ENCODE assay signal across 8 cellular contexts in genomic region chrX:119690921-119691716, GRCh38. TPM values are rescaled to one million over a fixed set of nuclear protein-coding genes. Genes with fewer than 3 reads are reported as not detected.
DNase-seq lines count a peak whose midpoint lies in the region; ATAC-seq and TF ChIP-seq lines count a peak whose summit lies in the region.

No MANE protein-coding gene starts in this region.

- H3K9me3 ChIP-seq in right lobe of liver = no peaks in the 10 kb centered on the region
- no peaks in the 10 kb centered on the region for H3K9me3 ChIP-seq in thymus (ENCODE audit: control insufficient read depth)
- H3K9me3 ChIP-seq in stomach = no peaks in the 10 kb centered on the region

- 31% methylated on average over 8 of the region's 8 CpGs for WGBS in right lobe of liver (ENCODE audit: insufficient coverage, low coverage, low lambda C conversion rate, missing lambda C conversion rate)
- WGBS in thymus = 4% methylated on average over 8 of the region's 8 CpGs
- 44 to 69% (median 58%) methylated on average over 8 of the region's 8 CpGs for WGBS in stomach, 5 donors

- no peak for TF ChIP-seq EP300 in stomach (IDR thresholded peaks at IDR 0.05)

- H3K36me3 ChIP-seq in right lobe of liver (no peaks in the 10 kb centered on the region), thymus (ENCODE audit: control insufficient read depth, insufficient read depth) (no peaks in the 10 kb centered on the region), stomach (no peaks in the 10 kb centered on the region)

- no peaks in the 10 kb centered on the region for H3K27me3 ChIP-seq in right lobe of liver
- no peaks in the 10 kb centered on the region for H3K27me3 ChIP-seq in thymus (ENCODE audit: control insufficient read depth, insufficient read depth)
- H3K27me3 ChIP-seq in stomach = no peaks in the 10 kb centered on the region

- peak overlapping the region in 1 of 3 donors; percentile 66 for H3K4me3 ChIP-seq in right lobe of liver
- peak overlapping the region; percentile 79 for H3K4me3 ChIP-seq in thymus (ENCODE audit: low read length)
- H3K4me3 ChIP-seq in stomach = peak overlapping the region in 2 of 4 donors; percentile 69 to 81

- DNase-seq in CD1c-positive myeloid dendritic cell (ENCODE audit: extremely low spot score) (peak; percentile 78), NCI-H1436 (lab: John Stamatoyannopoulos, UW) (peak; percentile 53), right lobe of liver (peak in 2 of 3 donors; percentile 30 to 72), stomach (no peak)
- peak; percentile 85 to 86 for DNase-seq in activated T-cell treated with anti-CD3 and anti-CD28 coated beads, Interleukin-2, amount 50 U/mL, for 48 hours

- no peak for TF ChIP-seq CTCF in right lobe of liver (IDR thresholded peaks at IDR 0.05)
- TF ChIP-seq CTCF in stomach (IDR thresholded peaks at IDR 0.05) = no peak

- TF ChIP-seq POLR2A in right lobe of liver (IDR thresholded peaks at IDR 0.05) = no peak
- no peak for TF ChIP-seq POLR2A in stomach (IDR thresholded peaks at IDR 0.05)

- intact Hi-C loops in right lobe of liver (cut with DNase I) (no loop called here), stomach (cut with DNase I; ENCODE audit: low total_unique reads) (no loop called here)

- ATAC-seq in right lobe of liver (peak; percentile 33 to 53 (median 40)), HG02623 (IDR thresholded peaks at IDR 0.05; ENCODE audit: unreplicated experiment) (no peak), GM18517 (IDR thresholded peaks at IDR 0.05; ENCODE audit: unreplicated experiment) (no peak)

- H3K4me1 ChIP-seq in right lobe of liver = peaks cover 0 to 5% (median 0%) of the 10 kb centered on the region in 4 donors
- peaks cover 13% of the 10 kb centered on the region for H3K4me1 ChIP-seq in thymus (ENCODE audit: control insufficient read depth, insufficient read depth, low read length)
- H3K4me1 ChIP-seq in stomach = peaks cover 0 to 30% (median 15%) of the 10 kb centered on the region in 4 donors

- H3K27ac ChIP-seq in right lobe of liver (peak overlapping the region; percentile 33 to 88 (median 86)), thymus (ENCODE audit: low read depth) (peak overlapping the region; percentile 81), stomach (peak overlapping the region in 2 of 5 donors; percentile 1 to 87)

RNA-seq across cellular contexts. Expression of gene SEPTIN6, which starts 1.8 kb away (rescaled TPM):
- total RNA-seq in right lobe of liver (10 to 100 TPM; 12.7 to 25.6 (median 19.6) TPM), stomach (10 to 100 TPM; 14.3 to 35.3 (median 23.3) TPM)
- polyA plus RNA-seq in thymus (53.1 TPM), stomach (1 to 10 TPM; 7.6 to 9.3 (median 8.2) TPM)

Comparison
In these comparisons a context has a peak if more than half of its experiments do, and no peak if none do; other contexts are left out.
1. ATAC-seq: peak in right lobe of liver (4 of 4); none in HG02623 (single experiment) and GM18517 (single experiment).